Comparison of ENCODE assay signal across 10 cellular contexts in the genomic region with DNA sequence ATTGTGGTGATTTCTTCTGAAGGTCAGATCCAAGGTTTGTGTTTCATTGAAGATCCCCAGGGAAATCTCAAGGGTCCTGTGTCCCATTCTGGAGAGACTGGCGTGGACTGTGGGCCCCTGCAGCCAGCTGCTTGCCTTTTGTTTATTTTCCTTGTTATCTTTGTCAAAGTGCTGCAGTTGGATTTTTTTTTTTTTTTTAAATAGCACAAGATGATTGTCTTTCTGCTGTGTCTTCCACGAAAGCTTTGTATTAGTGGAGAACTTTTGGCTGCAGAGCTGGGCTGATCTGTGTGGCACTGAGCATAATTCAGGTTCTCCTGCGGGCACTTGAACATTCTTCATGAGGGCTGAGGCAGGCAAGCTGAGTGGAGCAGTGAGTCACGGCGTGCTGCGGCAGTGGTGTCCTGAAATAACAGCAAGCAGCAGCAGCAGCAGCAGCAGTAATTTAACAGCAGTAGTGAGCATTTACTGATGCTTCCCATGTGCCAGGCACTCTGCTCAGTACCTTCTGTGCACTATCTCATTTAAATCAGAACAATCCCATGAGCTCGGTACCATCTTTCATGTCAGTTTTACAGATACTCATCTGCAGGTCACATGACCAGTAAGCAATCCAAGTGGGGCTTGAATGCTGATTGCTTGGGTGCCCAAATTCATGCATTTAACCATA. TPM values are rescaled to one million over a fixed set of nuclear protein-coding genes. Genes with fewer than 3 reads are reported as not detected.
DNase-seq lines count a peak whose midpoint lies in the region; ATAC-seq and TF ChIP-seq lines count a peak whose summit lies in the region.
"Had no signal": no experiment of that assay in that cellular context is flagged by ENCODE, and none has a peak within 500 bp of the region (broad histone marks: within the 10 kb centered on the region; RNA-seq: fewer than 3 reads in every experiment).

No MANE protein-coding gene starts in this region.

- no peaks in the 10 kb centered on the region for H3K27me3 ChIP-seq in right atrium auricular region
- H3K27me3 ChIP-seq: Peyer's patch had no signal

- H3K36me3 ChIP-seq in right atrium auricular region: no peaks in the 10 kb centered on the region
- H3K36me3 ChIP-seq: Peyer's patch had no signal

- ATAC-seq in HG02981 (IDR thresholded peaks at IDR 0.05; ENCODE audit: unreplicated experiment) (no peak), GM21737 (IDR thresholded peaks at IDR 0.05; ENCODE audit: unreplicated experiment) (no peak), HG02678 (IDR thresholded peaks at IDR 0.05; ENCODE audit: unreplicated experiment) (no peak)

- no peaks in the 10 kb centered on the region for H3K9me3 ChIP-seq in right atrium auricular region
- H3K9me3 ChIP-seq: Peyer's patch had no signal

- H3K4me1 ChIP-seq in right atrium auricular region: peaks cover 0 to 57% of the 10 kb centered on the region in 2 donors

- H3K4me3 ChIP-seq in HFF-Myc (replicated peaks; ENCODE audit: low read depth, low read length) (no peak overlapping the region), astrocyte of the cerebellum (ENCODE audit: low read depth, low read length) (no peak overlapping the region), right atrium auricular region (no peak overlapping the region)
- H3K4me3 ChIP-seq: Peyer's patch had no signal

- in situ Hi-C loops in astrocyte of the cerebellum (cut with HindIII; ENCODE audit: low sequenced_read_pairs): no loop called here

- DNase-seq in HFF-Myc (ENCODE audit: extremely low read depth, low read depth): peak; percentile 56
- peak; percentile 29 for DNase-seq in astrocyte of the cerebellum (ENCODE audit: low read depth)
- DNase-seq in right atrium auricular region (ENCODE audit: low spot score): peak; percentile 86
- DNase-seq in smooth muscle cell of the brain vasculature (ENCODE audit: low read depth, low spot score): peak; percentile 40
- DNase-seq in SW480 (ENCODE audit: low spot score): no peak
- DNase-seq: activated naive CD4-positive, alpha-beta T cell treated with anti-CD3 and anti-CD28 coated beads, Interleukin-2, amount 10 ng/mL, durations not matched to agents 7 days and 5 days had no signal

- H3K27ac ChIP-seq in right atrium auricular region: peak overlapping the region; percentile 61 to 74

- TF ChIP-seq CTCF in HFF-Myc (IDR thresholded peaks at IDR 0.05; ENCODE audit: low read depth, low read length, missing control alignments) (no peak), astrocyte of the cerebellum (IDR thresholded peaks at IDR 0.05; ENCODE audit: low read depth, low read length, missing control alignments) (no peak), right atrium auricular region (IDR thresholded peaks at IDR 0.05) (no peak)

RNA-seq across cellular contexts. Expression of a gene that starts 45.7 kb away (rescaled TPM):
- 10 to 100 TPM; 47.6 to 68.6 TPM for total RNA-seq in right atrium auricular region
